Comparison of ENCODE assay signal across 8 cellular contexts in the genomic region with DNA sequence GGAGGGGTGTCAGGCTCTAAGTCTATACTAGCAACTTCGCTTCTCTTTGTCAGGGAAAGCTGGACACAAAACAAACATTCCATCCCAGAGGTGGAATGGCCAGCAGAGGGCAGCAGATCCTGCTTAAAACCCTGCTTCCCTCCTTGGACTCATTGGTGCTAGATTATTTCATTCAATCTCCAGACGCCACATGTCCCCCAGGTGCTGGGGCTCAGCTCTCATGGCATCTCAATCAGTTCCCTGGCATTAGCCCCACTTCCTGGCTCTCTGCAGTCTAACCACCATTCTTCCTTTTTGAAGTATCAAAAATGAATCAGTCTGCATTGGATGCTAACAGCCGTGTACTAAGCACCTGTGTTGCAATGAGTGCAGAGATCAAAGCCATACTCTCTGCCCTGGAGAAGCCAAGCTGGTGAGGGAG. TPM values are rescaled to one million over a fixed set of nuclear protein-coding genes. Genes with fewer than 3 reads are reported as not detected.
DNase-seq lines count a peak whose midpoint lies in the region; ATAC-seq and TF ChIP-seq lines count a peak whose summit lies in the region.

No MANE protein-coding gene starts in this region.

- peak; percentile 94 for ATAC-seq in left lobe of liver

- H3K4me3 ChIP-seq in colonic mucosa, result no peak overlapping the region

- no peaks in the 10 kb centered on the region for H3K36me3 ChIP-seq in colonic mucosa

- DNase-seq in DMS153 treated with DMSO at 0.1 percent for 48 hours (lab: John Stamatoyannopoulos, UW; ENCODE audit: unreplicated experiment) (peak; percentile 24), DMS153 (lab: John Stamatoyannopoulos, UW) (no peak), NCI-H1105 (lab: John Stamatoyannopoulos, UW) (peak; percentile 20), colonic mucosa (peak; percentile 60), left lobe of liver (ENCODE audit: low spot score) (peak; percentile 66), GF-D8 (lab: John Stamatoyannopoulos, UW) (no peak)
- DNase-seq in activated CD4-positive, alpha-beta T cell treated with anti-CD3 and anti-CD28 coated beads for 24 hours (ENCODE audit: low read depth in 2 of 2), result peak; percentile 13 to 57
- DNase-seq in stimulated activated CD4-positive, alpha-beta T cell treated with anti-CD3 and anti-CD28 coated beads, TNF-alpha, amount 100 ng/mL, for 4 hours (ENCODE audit: low read depth in 3 of 3), result peak; percentile 5 to 31 (median 27)

- no peaks in the 10 kb centered on the region for H3K27me3 ChIP-seq in colonic mucosa

- intact Hi-C loops in colonic mucosa (cut with DNase I), result no loop called here

- no peak overlapping the region for H3K9ac ChIP-seq in colonic mucosa (ENCODE audit: low read depth in 2 of 2, low read length in 2 of 2)

- H3K9me3 ChIP-seq in colonic mucosa, result no peaks in the 10 kb centered on the region

- TF ChIP-seq CTCF in colonic mucosa (IDR thresholded peaks at IDR 0.05), result peak; percentile 82

- no peak overlapping the region for H3K27ac ChIP-seq in colonic mucosa

- no peaks in the 10 kb centered on the region for H3K4me1 ChIP-seq in colonic mucosa

RNA-seq across cellular contexts. Expression of gene PPP1R1A, which starts 8.1 kb away (rescaled TPM):
- 1 to 10 TPM in 1 of 2 donors, not detected in 1; 5.2 TPM for total RNA-seq in colonic mucosa
- 60.9 TPM for total RNA-seq in left lobe of liver

RNA-seq across cellular contexts. Expression of gene LACRT, which starts 38.2 kb away (rescaled TPM):
- total RNA-seq in colonic mucosa (not detected), left lobe of liver (not detected)

RNA-seq across cellular contexts. Expression of gene PDE1B, which starts 47.1 kb away (rescaled TPM):
- total RNA-seq in colonic mucosa, result 1 to 10 TPM in 1 of 2 donors, under 1 TPM in 1; 0.40 to 1.0 TPM
- 1.4 TPM for total RNA-seq in left lobe of liver

RNA-seq across cellular contexts. Expression of gene DCD, which starts 51.6 kb away (rescaled TPM):
- total RNA-seq in colonic mucosa (not detected), left lobe of liver (not detected)

Comparison
In these comparisons a context has a peak if more than half of its experiments do, and no peak if none do; other contexts are left out.
1. DNase-seq: peak in DMS153 treated with DMSO at 0.1 percent for 48 hours (single experiment), NCI-H1105 (single experiment), activated CD4-positive, alpha-beta T cell treated with anti-CD3 and anti-CD28 coated beads for 24 hours (2 of 2), colonic mucosa (single experiment), left lobe of liver (single experiment) and stimulated activated CD4-positive, alpha-beta T cell treated with anti-CD3 and anti-CD28 coated beads, TNF-alpha, amount 100 ng/mL, for 4 hours (3 of 3); none in DMS153 (single experiment) and GF-D8 (single experiment).